In the genomic region with DNA sequence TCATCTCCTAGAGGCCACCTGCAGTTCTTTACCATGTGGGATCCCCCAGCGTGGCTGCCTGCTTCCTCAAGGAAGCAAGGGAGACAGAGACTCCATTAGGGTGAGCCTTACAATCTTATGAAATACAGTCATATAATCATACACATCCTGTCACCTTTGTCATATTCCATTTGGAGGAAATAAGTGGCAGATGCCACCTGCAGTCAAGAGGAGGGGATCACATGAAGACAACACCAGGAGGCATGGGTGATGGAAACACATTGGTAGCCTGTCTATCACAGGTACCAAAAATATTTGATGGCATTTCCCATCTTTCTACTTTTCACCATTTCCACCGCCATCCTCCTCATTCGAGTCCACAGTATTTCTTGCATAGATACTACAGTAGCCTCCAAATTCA, we compare ENCODE assay signal across 20 cellular contexts. TPM values are rescaled to one million over a fixed set of nuclear protein-coding genes. Genes with fewer than 3 reads are reported as not detected.
DNase-seq lines count a peak whose midpoint lies in the region; ATAC-seq lines count a peak whose summit lies in the region.
"Had no signal": no experiment of that assay in that cellular context is flagged by ENCODE, and none has a peak within 500 bp of the region (broad histone marks: within the 10 kb centered on the region; RNA-seq: fewer than 3 reads in every experiment).

No MANE protein-coding gene starts in this region.

- no peak overlapping the region for H3K27ac Mint-ChIP-seq in activated CD8-positive, alpha-beta T cell treated with anti-CD3 and anti-CD28 coated beads, Interleukin-2, amount 10 ng/mL, durations not matched to agents 7 days and 5 days
- H3K27ac Mint-ChIP-seq: activated T-cell treated with anti-CD3 and anti-CD28 coated beads, Interleukin-2, amount 50 U/mL, for 24 hours; B cell; nephron progenitor cell had no signal

- H3K36me3 Mint-ChIP-seq in activated CD8-positive, alpha-beta T cell treated with anti-CD3 and anti-CD28 coated beads, Interleukin-2, amount 10 ng/mL, durations not matched to agents 7 days and 5 days (ENCODE audit: low read depth): no peaks in the 10 kb centered on the region

- H3K36me3 ChIP-seq in thymus (ENCODE audit: control insufficient read depth, insufficient read depth): no peaks in the 10 kb centered on the region
- H3K36me3 ChIP-seq: heart right ventricle, upper lobe of left lung had no signal

- H3K4me1 ChIP-seq in thymus (ENCODE audit: control insufficient read depth, insufficient read depth, low read length): peaks cover 11% of the 10 kb centered on the region

- POLR2A ChIA-PET in activated CD8-positive, alpha-beta T cell treated with anti-CD3 and anti-CD28 coated beads, Interleukin-2, amount 10 ng/mL, durations not matched to agents 7 days and 5 days (lab: Charles Lee): no interaction called here

- no peaks in the 10 kb centered on the region for H3K9me3 Mint-ChIP-seq in activated CD8-positive, alpha-beta T cell treated with anti-CD3 and anti-CD28 coated beads, Interleukin-2, amount 10 ng/mL, durations not matched to agents 7 days and 5 days (ENCODE audit: insufficient read depth)
- H3K9me3 Mint-ChIP-seq: activated T-cell treated with anti-CD3 and anti-CD28 coated beads, Interleukin-2, amount 50 U/mL, for 24 hours; nephron progenitor cell had no signal

- no peak overlapping the region for H3K4me3 Mint-ChIP-seq in activated CD8-positive, alpha-beta T cell treated with anti-CD3 and anti-CD28 coated beads, Interleukin-2, amount 10 ng/mL, durations not matched to agents 7 days and 5 days
- H3K4me3 Mint-ChIP-seq: activated T-cell treated with anti-CD3 and anti-CD28 coated beads, Interleukin-2, amount 50 U/mL, for 24 hours; B cell; nephron progenitor cell had no signal

- ATAC-seq in activated CD8-positive, alpha-beta T cell treated with anti-CD3 and anti-CD28 coated beads, Interleukin-2, amount 10 ng/mL, durations not matched to agents 7 days and 5 days: peak; percentile 42

- no peaks in the 10 kb centered on the region for H3K27me3 ChIP-seq in thymus (ENCODE audit: control insufficient read depth, insufficient read depth)
- H3K27me3 ChIP-seq: heart right ventricle, upper lobe of left lung had no signal

- H3K27me3 Mint-ChIP-seq in activated CD8-positive, alpha-beta T cell treated with anti-CD3 and anti-CD28 coated beads, Interleukin-2, amount 10 ng/mL, durations not matched to agents 7 days and 5 days (ENCODE audit: low read depth): peaks cover 6% of the 10 kb centered on the region
- H3K27me3 Mint-ChIP-seq: activated T-cell treated with anti-CD3 and anti-CD28 coated beads, Interleukin-2, amount 50 U/mL, for 24 hours had no signal

- H3K4me1 Mint-ChIP-seq in activated CD8-positive, alpha-beta T cell treated with anti-CD3 and anti-CD28 coated beads, Interleukin-2, amount 10 ng/mL, durations not matched to agents 7 days and 5 days (ENCODE audit: low read depth): peaks cover 39% of the 10 kb centered on the region
- H3K4me1 Mint-ChIP-seq: B cell, nephron progenitor cell had no signal

- H3K4me3 ChIP-seq in thymus (ENCODE audit: low read length): no peak overlapping the region
- H3K4me3 ChIP-seq: heart right ventricle, PC-9, smooth muscle cell, upper lobe of left lung had no signal

- CTCF ChIA-PET in activated CD8-positive, alpha-beta T cell treated with anti-CD3 and anti-CD28 coated beads, Interleukin-2, amount 10 ng/mL, durations not matched to agents 7 days and 5 days (lab: Charles Lee): interaction anchor here (1.0 to 1.6 kb wide), 2 partner anchors 46 to 71 kb away, joined by 3 read pairs; no protein-coding TSS in a partner anchor

- 72% methylated on average over 3 of the region's 3 CpGs for WGBS in thymus

- DNase-seq in DMS53 (lab: John Stamatoyannopoulos, UW) (peak; percentile 47), DMS53 treated with DMSO at 0.1 percent for 48 hours (lab: John Stamatoyannopoulos, UW; ENCODE audit: unreplicated experiment) (no peak), superior temporal gyrus (ENCODE audit: extremely low spot score) (no peak), HPDE6-E6E7 (ENCODE audit: extremely low spot score) (no peak)
- peak in 4 of 6 experiments; percentile 18 to 55 (median 40) for DNase-seq in stimulated activated naive CD4-positive, alpha-beta T cell (lab: John Stamatoyannopoulos, UW)
- DNase-seq in stimulated activated naive CD4-positive, alpha-beta T cell treated with Interleukin-2 at 50 U/mL for 16 hours (lab: John Stamatoyannopoulos, UW): no peak
- DNase-seq in activated CD8-positive, alpha-beta T cell treated with anti-CD3 and anti-CD28 coated beads, Interleukin-2, amount 10 ng/mL, durations not matched to agents 7 days and 5 days: no peak
- DNase-seq: activated T-cell treated with anti-CD3 and anti-CD28 coated beads, Interleukin-2, amount 50 U/mL, for 24 hours; anterior cingulate cortex; DMS 273 treated with DMSO at 0.1 percent for 48 hours; H7; heart right ventricle; mesendoderm; nephron progenitor cell; upper lobe of left lung had no signal

- H3K9me3 ChIP-seq in thymus (ENCODE audit: control insufficient read depth): no peaks in the 10 kb centered on the region
- H3K9me3 ChIP-seq: heart right ventricle, upper lobe of left lung had no signal

- H3K27ac ChIP-seq in thymus (ENCODE audit: low read depth): peak overlapping the region; percentile 21
- H3K27ac ChIP-seq: 22Rv1, heart right ventricle, PC-9, upper lobe of left lung had no signal

RNA-seq across cellular contexts. Expression of a gene that starts 15.3 kb away (rescaled TPM):
- total RNA-seq in activated CD8-positive, alpha-beta T cell treated with anti-CD3 and anti-CD28 coated beads, Interleukin-2, amount 10 ng/mL, durations not matched to agents 7 days and 5 days: 100 to 1,000 TPM in 1 of 2 experiments, 10 to 100 TPM in 1; 98.4 to 105 TPM
- polyA plus RNA-seq in thymus: 25.1 TPM

RNA-seq across cellular contexts. Expression of a gene that starts 53.2 kb away (rescaled TPM):
- 10 to 100 TPM; 93.0 to 96.0 TPM for total RNA-seq in activated CD8-positive, alpha-beta T cell treated with anti-CD3 and anti-CD28 coated beads, Interleukin-2, amount 10 ng/mL, durations not matched to agents 7 days and 5 days
- polyA plus RNA-seq in thymus: 51.5 TPM
- total RNA-seq: H7 had no signal
- polyA plus RNA-seq: smooth muscle cell had no signal

Comparison
In these comparisons a context has a peak if more than half of its experiments do, and no peak if none do; other contexts are left out.
1. DNase-seq: peak in DMS53 (single experiment) and stimulated activated naive CD4-positive, alpha-beta T cell (4 of 6); none in DMS53 treated with DMSO at 0.1 percent for 48 hours (single experiment), stimulated activated naive CD4-positive, alpha-beta T cell treated with Interleukin-2 at 50 U/mL for 16 hours (single experiment), activated CD8-positive, alpha-beta T cell treated with anti-CD3 and anti-CD28 coated beads, Interleukin-2, amount 10 ng/mL, durations not matched to agents 7 days and 5 days (single experiment), superior temporal gyrus (single experiment) and HPDE6-E6E7 (single experiment).